In genomic region chr10:129958686-129959543, GRCh38 we compare ENCODE assay signal across 11 cellular contexts. TPM values are rescaled to one million over a fixed set of nuclear protein-coding genes. Genes with fewer than 3 reads are reported as not detected.
A peak's percentile ranks its signal among the peaks of the same experiment; 100 is the strongest.
DNase-seq lines count a peak whose midpoint lies in the region; ATAC-seq and TF ChIP-seq lines count a peak whose summit lies in the region.
"Had no signal": no experiment of that assay in that cellular context is flagged by ENCODE, and none has a peak within 500 bp of the region (broad histone marks: within the 10 kb centered on the region; RNA-seq: fewer than 3 reads in every experiment).

No MANE protein-coding gene starts in this region.

- peaks cover 0 to 80% (median 71%) of the 10 kb centered on the region in 11 experiments; a peak in 20 of 22 replicates for H4K20me1 ChIP-seq in BLaER1 treated with 17β-estradiol and CSF1 and Interleukin-3, amounts not matched to agents 10 nM and 100 nM
- peaks cover 56% of the 10 kb centered on the region for H4K20me1 ChIP-seq in neural progenitor cell (ENCODE audit: low read depth)

- DNase-seq in esophagus muscularis mucosa (ENCODE audit: extremely low spot score) (no peak), neural progenitor cell (ENCODE audit: low spot score) (peak; percentile 76), NCI-H1048 (lab: John Stamatoyannopoulos, UW) (no peak)
- no peak for DNase-seq in stimulated activated CD4-positive, alpha-beta T cell treated with anti-CD3 and anti-CD28 coated beads, Interleukin-12 subunit alpha, Interleukin-12 subunit beta, amount 100 ng/mL, for 4 hours
- DNase-seq: erythroblast; NK-92 treated with Interleukin-12 subunit alpha and Interleukin-12 subunit beta, amount 100 ng/mL, for 24 hours; nucleus accumbens had no signal

- no peak overlapping the region for H3K9ac ChIP-seq in BLaER1 treated with 17β-estradiol and CSF1 and Interleukin-3, amounts not matched to agents 10 nM and 100 nM
- H3K9ac ChIP-seq in HUES6 (ENCODE audit: low read length) (peak overlapping the region; percentile 29), neural progenitor cell (no peak overlapping the region)

- no peaks in the 10 kb centered on the region for H3K79me2 ChIP-seq in neural progenitor cell (ENCODE audit: low read depth)

- peaks cover 19 to 27% (median 23%) of the 10 kb centered on the region in 10 experiments; a peak in 19 of 20 replicates for H3K4me1 ChIP-seq in BLaER1 treated with 17β-estradiol and CSF1 and Interleukin-3, amounts not matched to agents 10 nM and 100 nM
- H3K4me1 ChIP-seq in HUES6 (ENCODE audit: control insufficient read depth, insufficient read depth, low read length) (peaks cover 64% of the 10 kb centered on the region), esophagus muscularis mucosa (peaks cover 6 to 40% (median 39%) of the 10 kb centered on the region in 4 donors), neural progenitor cell (peaks cover 16% of the 10 kb centered on the region)

- no peaks in the 10 kb centered on the region for H3K36me3 Mint-ChIP-seq in neural progenitor cell

- intact Hi-C loops in esophagus muscularis mucosa (cut with DNase I): no loop called here

- H3K27me3 ChIP-seq in BLaER1 treated with 17β-estradiol and CSF1 and Interleukin-3, amounts not matched to agents 10 nM and 100 nM: peaks cover 99 to 100% (median 100%) of the 10 kb centered on the region in 11 experiments
- H3K27me3 ChIP-seq in HUES6 (ENCODE audit: control insufficient read depth, insufficient read depth, low read length) (peaks cover 100% of the 10 kb centered on the region), esophagus muscularis mucosa (peaks cover 0 to 100% (median 69%) of the 10 kb centered on the region in 4 donors), neural progenitor cell (peaks cover 100% of the 10 kb centered on the region)

- H3K36me3 ChIP-seq in BLaER1 treated with 17β-estradiol and CSF1 and Interleukin-3, amounts not matched to agents 10 nM and 100 nM: no peaks in the 10 kb centered on the region
- H3K36me3 ChIP-seq in HUES6 (ENCODE audit: control insufficient read depth, insufficient read depth, low read length) (no peaks in the 10 kb centered on the region), esophagus muscularis mucosa (no peaks in the 10 kb centered on the region), neural progenitor cell (no peaks in the 10 kb centered on the region)

- no peak for TF ChIP-seq CTCF in esophagus muscularis mucosa (IDR thresholded peaks at IDR 0.05)
- no peak for TF ChIP-seq CTCF in neural progenitor cell (IDR thresholded peaks at IDR 0.05)

- H3K27me3 Mint-ChIP-seq in neural progenitor cell (ENCODE audit: insufficient read depth, low read depth): peaks cover 54% of the 10 kb centered on the region

- 21% methylated on average over 11 of the region's 99 CpGs for WGBS in esophagus muscularis mucosa

- H3K4me2 ChIP-seq in BLaER1 treated with 17β-estradiol and CSF1 and Interleukin-3, amounts not matched to agents 10 nM and 100 nM: peak overlapping the region; percentile 40 to 89 (median 74)
- peak overlapping the region; percentile 85 for H3K4me2 ChIP-seq in neural progenitor cell

- no peak for TF ChIP-seq POLR2A in esophagus muscularis mucosa (IDR thresholded peaks at IDR 0.05; ENCODE audit: low read depth)

- peaks cover 29% of the 10 kb centered on the region for H3F3A ChIP-seq in neural progenitor cell (ENCODE audit: low read depth)

- no peak overlapping the region for H3K27ac ChIP-seq in BLaER1 treated with 17β-estradiol and CSF1 and Interleukin-3, amounts not matched to agents 10 nM and 100 nM
- H3K27ac ChIP-seq in HUES6 (ENCODE audit: low read depth, low read length) (no peak overlapping the region), esophagus muscularis mucosa (replicated peaks in 1 of 4) (peak overlapping the region; percentile 54 to 70 (median 66)), neural progenitor cell (no peak overlapping the region)

- H2AFZ ChIP-seq in neural progenitor cell (replicated peaks): peak overlapping the region; percentile 89

- H3K27ac Mint-ChIP-seq in neural progenitor cell: peak overlapping the region; percentile 88

- H3K4me3 ChIP-seq in BLaER1 treated with 17β-estradiol and CSF1 and Interleukin-3, amounts not matched to agents 10 nM and 100 nM: peak overlapping the region; percentile 8 to 58 (median 40); a peak in 17 of 20 replicates
- H3K4me3 ChIP-seq in HUES6 (ENCODE audit: low read depth, low read length): peak overlapping the region; percentile 59
- peak overlapping the region; percentile 58 to 69 (median 62) for H3K4me3 ChIP-seq in esophagus muscularis mucosa
- peak overlapping the region; percentile 46 for H3K4me3 ChIP-seq in neural progenitor cell

- H3K4me3 Mint-ChIP-seq in neural progenitor cell: peak overlapping the region; percentile 85

- ATAC-seq in GM21515 (IDR thresholded peaks at IDR 0.05; ENCODE audit: unreplicated experiment) (no peak), HG02610 (IDR thresholded peaks at IDR 0.05; ENCODE audit: unreplicated experiment) (no peak)

- H3K4me1 Mint-ChIP-seq in neural progenitor cell: peaks cover 54% of the 10 kb centered on the region

- peaks cover 0 to 4% (median 0%) of the 10 kb centered on the region in 11 experiments; a peak in 1 of 22 replicates for H3K9me3 ChIP-seq in BLaER1 treated with 17β-estradiol and CSF1 and Interleukin-3, amounts not matched to agents 10 nM and 100 nM (replicated peaks in 1 of 11)
- no peaks in the 10 kb centered on the region for H3K9me3 ChIP-seq in HUES6 (ENCODE audit: control insufficient read depth, insufficient read depth, low read depth, low read length)
- H3K9me3 ChIP-seq in esophagus muscularis mucosa: no peaks in the 10 kb centered on the region
- no peaks in the 10 kb centered on the region for H3K9me3 ChIP-seq in neural progenitor cell (ENCODE audit: low read depth)

- no peak for TF ChIP-seq EP300 in esophagus muscularis mucosa (IDR thresholded peaks at IDR 0.05)

- no peaks in the 10 kb centered on the region for H3K9me3 Mint-ChIP-seq in neural progenitor cell

RNA-seq across cellular contexts. Expression of gene EBF3, which starts 5.2 kb away (rescaled TPM):
- total RNA-seq in esophagus muscularis mucosa (1 to 10 TPM; 2.9 to 7.3 (median 5.2) TPM), neural progenitor cell (ENCODE audit: low replicate concordance) (0.15 and 0.40 TPM in 2 replicates)

Comparison
In these comparisons a context has a peak if more than half of its experiments do, and no peak if none do; other contexts are left out.
1. H3K27ac ChIP-seq: peak in esophagus muscularis mucosa (4 of 4); none in BLaER1 treated with 17β-estradiol and CSF1 and Interleukin-3, amounts not matched to agents 10 nM and 100 nM (0 of 11), HUES6 (single experiment) and neural progenitor cell (single experiment).
2. Peak in every context shown above with its lines, with median percentiles within 50 percentile points of each other: H3K4me3 ChIP-seq.